ENCODE assay signal across 8 cellular contexts in the genomic region with DNA sequence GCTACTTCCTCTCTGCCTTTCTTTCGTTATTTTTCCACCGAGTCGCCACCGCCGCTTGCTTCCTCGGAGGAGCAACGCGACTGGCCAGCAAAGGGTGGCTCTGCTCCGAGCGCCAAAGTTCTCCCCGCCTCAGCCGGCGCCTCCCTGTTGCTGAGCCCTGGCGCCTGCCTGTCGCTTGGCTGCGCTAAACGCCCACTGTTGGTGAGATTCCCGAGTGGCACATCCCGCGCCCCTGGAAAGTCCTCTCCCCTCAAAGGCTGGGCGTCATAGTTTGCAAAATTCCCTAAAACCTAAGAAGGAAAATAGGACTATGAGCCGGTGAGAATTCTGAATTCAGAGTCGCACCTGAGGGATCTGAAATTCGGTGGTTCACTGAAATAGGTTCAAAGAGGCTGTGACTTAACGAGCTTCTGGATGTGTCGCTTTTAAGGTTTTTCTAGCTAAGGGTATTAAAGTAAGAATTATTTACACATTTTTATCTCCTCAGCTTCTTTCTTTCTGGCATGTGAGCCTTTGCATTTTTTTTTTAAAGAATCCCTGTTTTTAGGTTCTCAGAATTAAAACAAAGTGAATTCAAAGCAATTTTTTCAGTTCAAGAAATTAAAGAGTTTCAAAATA. TPM values are rescaled to one million over a fixed set of nuclear protein-coding genes. Genes with fewer than 3 reads are reported as not detected.
DNase-seq lines count a peak whose midpoint lies in the region; ATAC-seq and TF ChIP-seq lines count a peak whose summit lies in the region.

A gene (minus strand): TSS at position 82 of the 618 bp plus-strand sequence. CDS start 668 bp downstream, outside the sequence.

- H3F3A ChIP-seq in smooth muscle cell (ENCODE audit: low read depth): no peaks in the 10 kb centered on the region

- H2AFZ ChIP-seq in smooth muscle cell (ENCODE audit: low read depth): peak within 1 kb of the TSS; percentile 17

- H3K4me1 ChIP-seq in smooth muscle cell (ENCODE audit: low read depth): no peaks in the 10 kb centered on the region

- CTCF ChIA-PET in T-cell (lab: Charles Lee): no interaction called here

- in situ Hi-C loops in GM13977 (cut with MboI; ENCODE audit: low pct_unique_long_range_greater_than_20kb, low sequenced_read_pairs, unreplicated experiment): no loop called here

- no peaks in the 10 kb centered on the region for H3K79me2 ChIP-seq in smooth muscle cell (ENCODE audit: low read depth)

- POLR2A ChIA-PET in T-cell (lab: Charles Lee): no interaction called here

- intact Hi-C loops in activated CD4-positive, alpha-beta T cell treated with anti-CD3 and anti-CD28 coated beads, Interleukin-2, amount 10 ng/mL, durations not matched to agents 24 days and 14 days (cut with micrococcal nuclease): no loop called here

- peak within 1 kb of the TSS; percentile 92 for H3K4me2 ChIP-seq in smooth muscle cell

- no peak within 1 kb of the TSS for H3K27ac ChIP-seq in smooth muscle cell (ENCODE audit: low read depth)

- H3K4me3 ChIP-seq in iPS-11a (ENCODE audit: low read depth, low read length): peak within 1 kb of the TSS; percentile 46
- peak within 1 kb of the TSS; percentile 45 for H3K4me3 ChIP-seq in smooth muscle cell

- no peaks in the 10 kb centered on the region for H3K9me3 ChIP-seq in smooth muscle cell (replicated peaks; ENCODE audit: low read depth)

- no peaks in the 10 kb centered on the region for H3K36me3 Mint-ChIP-seq in activated CD4-positive, alpha-beta T cell treated with anti-CD3 and anti-CD28 coated beads, Interleukin-2, amount 10 ng/mL, durations not matched to agents 24 days and 14 days (ENCODE audit: low read depth)
- H3K36me3 Mint-ChIP-seq in T-cell: no peaks in the 10 kb centered on the region

- H3K36me3 ChIP-seq in smooth muscle cell (ENCODE audit: low read depth): no peaks in the 10 kb centered on the region

- peaks cover 46% of the 10 kb centered on the region for H3K27me3 Mint-ChIP-seq in activated CD4-positive, alpha-beta T cell treated with anti-CD3 and anti-CD28 coated beads, Interleukin-2, amount 10 ng/mL, durations not matched to agents 24 days and 14 days
- H3K27me3 Mint-ChIP-seq in T-cell: peaks cover 40 to 67% of the 10 kb centered on the region in 2 donors

- no peak for TF ChIP-seq CTCF in smooth muscle cell (IDR thresholded peaks at IDR 0.05; ENCODE audit: borderline replicate concordance, insufficient read depth, poor library complexity, severe bottlenecking)
- no peak for TF ChIP-seq CTCF in GM13977 (IDR thresholded peaks at IDR 0.05; ENCODE audit: extremely low read depth, insufficient read depth, missing control alignments)

- H3K4me3 Mint-ChIP-seq in activated CD4-positive, alpha-beta T cell treated with anti-CD3 and anti-CD28 coated beads, Interleukin-2, amount 10 ng/mL, durations not matched to agents 24 days and 14 days: peak within 1 kb of the TSS; percentile 27
- peak within 1 kb of the TSS in 2 of 3 donors; percentile 42 to 74 for H3K4me3 Mint-ChIP-seq in T-cell

- DNase-seq in activated CD4-positive, alpha-beta T cell treated with anti-CD3 and anti-CD28 coated beads, Interleukin-2, amount 10 ng/mL, durations not matched to agents 24 days and 14 days: no peak
- no peak for DNase-seq in activated CD4-positive, alpha-beta T cell treated with anti-CD3 and anti-CD28 coated beads for 1 hour
- no peak for DNase-seq in T-cell
- DNase-seq in smooth muscle cell (lab: John Stamatoyannopoulos, UW; ENCODE audit: unreplicated experiment): no peak
- DNase-seq in GM13977 (ENCODE audit: low spot score): no peak
- DNase-seq in stimulated activated CD4-positive, alpha-beta T cell treated with anti-CD3 and anti-CD28 coated beads, Interleukin-4, amount 100 ng/mL, for 1 hour: no peak
- DNase-seq in mucosa of gallbladder (ENCODE audit: low spot score): no peak

- no peaks in the 10 kb centered on the region for H4K20me1 ChIP-seq in smooth muscle cell (ENCODE audit: low read depth)

- H3K9me3 Mint-ChIP-seq in activated CD4-positive, alpha-beta T cell treated with anti-CD3 and anti-CD28 coated beads, Interleukin-2, amount 10 ng/mL, durations not matched to agents 24 days and 14 days: no peaks in the 10 kb centered on the region
- no peaks in the 10 kb centered on the region for H3K9me3 Mint-ChIP-seq in T-cell

- no peak within 1 kb of the TSS for H3K27ac Mint-ChIP-seq in activated CD4-positive, alpha-beta T cell treated with anti-CD3 and anti-CD28 coated beads, Interleukin-2, amount 10 ng/mL, durations not matched to agents 24 days and 14 days
- H3K27ac Mint-ChIP-seq in T-cell: no peak within 1 kb of the TSS

- H3K27me3 ChIP-seq in smooth muscle cell (ENCODE audit: low read depth): peaks cover 84% of the 10 kb centered on the region

- ATAC-seq in T-cell (replicated peaks in 1 of 4): no peak

- H3K4me1 Mint-ChIP-seq in activated CD4-positive, alpha-beta T cell treated with anti-CD3 and anti-CD28 coated beads, Interleukin-2, amount 10 ng/mL, durations not matched to agents 24 days and 14 days: peaks cover 3% of the 10 kb centered on the region
- peaks cover 3 to 5% (median 3%) of the 10 kb centered on the region in 3 donors for H3K4me1 Mint-ChIP-seq in T-cell

- H3K9ac ChIP-seq in smooth muscle cell (ENCODE audit: low read depth): no peak within 1 kb of the TSS

- WGBS in smooth muscle cell (ENCODE audit: low lambda C conversion rate): 2% methylated on average over 26 of the region's 26 CpGs

RNA-seq across cellular contexts. Expression of the gene that starts here (rescaled TPM):
- not detected in 2 replicates for total RNA-seq in activated CD4-positive, alpha-beta T cell treated with anti-CD3 and anti-CD28 coated beads, Interleukin-2, amount 10 ng/mL, durations not matched to agents 24 days and 14 days
- total RNA-seq in T-cell (under 1 TPM in 1 of 5 donors, not detected in 4; 0.08 TPM), smooth muscle cell (not detected in 2 replicates), mucosa of gallbladder (not detected)
- 0.07 TPM in 1 of 2 replicates, not detected in the other for polyA plus RNA-seq in smooth muscle cell
